Comparison of ENCODE assay signal across 8 cellular contexts in genomic region chr5:132427285-132428146, GRCh38. TPM values are rescaled to one million over a fixed set of nuclear protein-coding genes. Genes with fewer than 3 reads are reported as not detected.
A peak's percentile ranks its signal among the peaks of the same experiment; 100 is the strongest.
DNase-seq lines count a peak whose midpoint lies in the region; ATAC-seq and TF ChIP-seq lines count a peak whose summit lies in the region.

No MANE protein-coding gene starts in this region.

- no peaks in the 10 kb centered on the region for H3K27me3 Mint-ChIP-seq in HFFc6 (ENCODE audit: insufficient read depth)
- H3K27me3 Mint-ChIP-seq in immature natural killer cell (ENCODE audit: low read depth in 3 of 3) = peaks cover 12 to 21% (median 16%) of the 10 kb centered on the region in 3 donors

- no peak overlapping the region for H3K4me3 ChIP-seq in AG10803 (ENCODE audit: low read length)

- H3K9me3 Mint-ChIP-seq in HFFc6 = no peaks in the 10 kb centered on the region
- H3K9me3 Mint-ChIP-seq in immature natural killer cell = no peaks in the 10 kb centered on the region

- peak overlapping the region; percentile 72 for H3K4me3 Mint-ChIP-seq in HFFc6
- H3K4me3 Mint-ChIP-seq in immature natural killer cell = peak overlapping the region; percentile 78 to 87 (median 84)

- ATAC-seq in HG02588 (IDR thresholded peaks at IDR 0.05; ENCODE audit: unreplicated experiment) = no peak
- no peak for ATAC-seq in HG03354 (IDR thresholded peaks at IDR 0.05; ENCODE audit: poor library complexity, severe bottlenecking, unreplicated experiment)

- H3K27ac Mint-ChIP-seq in HFFc6 = peak overlapping the region; percentile 96
- peak overlapping the region; percentile 98 to 100 (median 99) for H3K27ac Mint-ChIP-seq in immature natural killer cell

- H3K36me3 Mint-ChIP-seq in HFFc6 (ENCODE audit: low read depth) (peaks cover 4% of the 10 kb centered on the region; the same call in 1 of the 2 replicates), immature natural killer cell (peaks cover 22 to 44% (median 31%) of the 10 kb centered on the region in 3 donors)

- H3K4me1 Mint-ChIP-seq in HFFc6 (ENCODE audit: low read depth) (peaks cover 82% of the 10 kb centered on the region), immature natural killer cell (peaks cover 100% of the 10 kb centered on the region in 2 donors)

- TF ChIP-seq CTCF in AG10803 (conservative IDR thresholded peaks at IDR 0.05; ENCODE audit: low read length) = no peak
- TF ChIP-seq CTCF in HFFc6 (IDR thresholded peaks at IDR 0.05) = no peak

- DNase-seq in AG10803 (ENCODE audit: low read depth) (peak; percentile 37), HFFc6 (no peak), RPMI8226 (peak; percentile 84), immature natural killer cell (peak; percentile 87)
- DNase-seq in activated gamma-delta T cell treated with anti-CD3 and anti-CD28 coated beads, Interleukin-2, amount 50 U/mL, for 16 hours (ENCODE audit: low read depth) = peak; percentile 45
- peak; percentile 49 to 70 for DNase-seq in stimulated activated CD8-positive, alpha-beta memory T cell treated with anti-CD3 and anti-CD28 coated beads, Interleukin-7, amount 100 ng/mL, for 4 hours (ENCODE audit: low read depth in 2 of 2)

RNA-seq across cellular contexts. Expression of gene SLC22A5, which starts 58.0 kb away (rescaled TPM):
- 1 to 10 TPM; 3.8 to 5.6 (median 4.9) TPM for total RNA-seq in HFFc6 (2021; fragmentation: NEBNext Ultra II Directional; extraction: Animal tissue kit (Norgen Biotek cat#: 25700))
- 1 to 10 TPM; 1.1 to 1.5 (median 1.5) TPM for polyA plus RNA-seq in immature natural killer cell
